13 cellular contexts compared by ENCODE assay signal in the genomic region with DNA sequence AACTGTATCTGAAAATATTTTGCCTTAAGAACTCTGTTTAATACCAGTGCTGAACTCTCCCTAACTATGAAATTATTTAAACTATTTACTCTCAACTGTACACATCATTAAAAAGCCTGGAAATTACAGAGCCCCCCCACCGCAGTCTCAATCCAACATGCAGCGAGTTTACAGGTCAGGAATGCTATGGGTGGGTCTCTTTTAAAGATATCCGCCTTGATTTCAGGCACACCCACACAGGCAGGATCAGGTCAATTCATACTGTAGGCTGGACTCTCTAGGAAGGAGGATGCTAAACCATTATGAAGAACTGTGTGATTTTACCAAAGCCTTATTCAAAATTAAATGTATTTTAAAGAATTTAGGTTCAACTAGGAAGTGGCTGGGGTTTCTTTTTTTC. TPM values are rescaled to one million over a fixed set of nuclear protein-coding genes. Genes with fewer than 3 reads are reported as not detected.
DNase-seq lines count a peak whose midpoint lies in the region; ATAC-seq and TF ChIP-seq lines count a peak whose summit lies in the region.
"Had no signal": no experiment of that assay in that cellular context is flagged by ENCODE, and none has a peak within 500 bp of the region (broad histone marks: within the 10 kb centered on the region; RNA-seq: fewer than 3 reads in every experiment).

No MANE protein-coding gene starts in this region.

- no peak for DNase-seq in CD4-positive, alpha-beta memory T cell
- DNase-seq in HT-29 (ENCODE audit: low spot score) (peak; percentile 64), omental fat pad (ENCODE audit: low spot score) (no peak), coronary artery (ENCODE audit: low spot score) (no peak)
- no peak for DNase-seq in effector memory CD8-positive, alpha-beta T cell
- DNase-seq in activated CD4-positive, alpha-beta memory T cell treated with anti-CD3 and anti-CD28 coated beads, Interleukin-2, amount 10 ng/mL, durations not matched to agents 7 days and 5 days = no peak
- no peak for DNase-seq in activated naive CD4-positive, alpha-beta T cell treated with anti-CD3 and anti-CD28 coated beads for 36 hours
- DNase-seq: activated CD8-positive, alpha-beta T cell treated with anti-CD3 and anti-CD28 coated beads, Interleukin-2, amount 10 ng/mL, durations not matched to agents 7 days and 5 days; Kasumi-1; NCI-H187 treated with DMSO at 0.1 percent for 48 hours; nephron progenitor cell; tibial artery had no signal

- H3K4me3 Mint-ChIP-seq in CD4-positive, alpha-beta memory T cell = peak overlapping the region in 5 of 8 donors; percentile 36 to 68 (median 57)
- peak overlapping the region in 1 of 2 donors; percentile 34 for H3K4me3 Mint-ChIP-seq in effector memory CD8-positive, alpha-beta T cell
- no peak overlapping the region for H3K4me3 Mint-ChIP-seq in activated CD4-positive, alpha-beta memory T cell treated with anti-CD3 and anti-CD28 coated beads, Interleukin-2, amount 10 ng/mL, durations not matched to agents 7 days and 5 days
- H3K4me3 Mint-ChIP-seq in activated naive CD4-positive, alpha-beta T cell treated with anti-CD3 and anti-CD28 coated beads for 36 hours = no peak overlapping the region
- H3K4me3 Mint-ChIP-seq: activated CD8-positive, alpha-beta T cell treated with anti-CD3 and anti-CD28 coated beads, Interleukin-2, amount 10 ng/mL, durations not matched to agents 7 days and 5 days; nephron progenitor cell had no signal

- peaks cover 3% of the 10 kb centered on the region for H3K36me3 ChIP-seq in CD4-positive, alpha-beta memory T cell (ENCODE audit: insufficient read depth, low read length)

- H3K4me3 ChIP-seq in CD4-positive, alpha-beta memory T cell (ENCODE audit: low read length in 2 of 2) = no peak overlapping the region
- H3K4me3 ChIP-seq in coronary artery = no peak overlapping the region
- H3K4me3 ChIP-seq: tibial artery had no signal

- peaks cover 34 to 64% (median 47%) of the 10 kb centered on the region in 4 donors for H3K4me1 Mint-ChIP-seq in CD4-positive, alpha-beta memory T cell
- H3K4me1 Mint-ChIP-seq in effector memory CD8-positive, alpha-beta T cell (ENCODE audit: low read depth in 2 of 2) = peaks cover 30 to 40% of the 10 kb centered on the region in 2 donors
- peaks cover 33% of the 10 kb centered on the region for H3K4me1 Mint-ChIP-seq in activated CD4-positive, alpha-beta memory T cell treated with anti-CD3 and anti-CD28 coated beads, Interleukin-2, amount 10 ng/mL, durations not matched to agents 7 days and 5 days
- H3K4me1 Mint-ChIP-seq in activated naive CD4-positive, alpha-beta T cell treated with anti-CD3 and anti-CD28 coated beads for 36 hours (ENCODE audit: low read depth) = peaks cover 36% of the 10 kb centered on the region

- TF ChIP-seq CTCF in omental fat pad (IDR thresholded peaks at IDR 0.05) (no peak), coronary artery (IDR thresholded peaks at IDR 0.05) (no peak)

- peaks cover 6 to 21% of the 10 kb centered on the region in 2 donors for H3K36me3 Mint-ChIP-seq in CD4-positive, alpha-beta memory T cell
- H3K36me3 Mint-ChIP-seq in effector memory CD8-positive, alpha-beta T cell (ENCODE audit: insufficient read depth) = peaks cover 36% of the 10 kb centered on the region
- peaks cover 25% of the 10 kb centered on the region for H3K36me3 Mint-ChIP-seq in activated CD4-positive, alpha-beta memory T cell treated with anti-CD3 and anti-CD28 coated beads, Interleukin-2, amount 10 ng/mL, durations not matched to agents 7 days and 5 days (ENCODE audit: low read depth)
- H3K36me3 Mint-ChIP-seq in activated naive CD4-positive, alpha-beta T cell treated with anti-CD3 and anti-CD28 coated beads for 36 hours (ENCODE audit: low read depth) = peaks cover 5% of the 10 kb centered on the region

- H3K27ac Mint-ChIP-seq in CD4-positive, alpha-beta memory T cell = peak overlapping the region; percentile 87 to 94 (median 91)
- peak overlapping the region; percentile 93 to 94 for H3K27ac Mint-ChIP-seq in effector memory CD8-positive, alpha-beta T cell
- no peak overlapping the region for H3K27ac Mint-ChIP-seq in activated CD4-positive, alpha-beta memory T cell treated with anti-CD3 and anti-CD28 coated beads, Interleukin-2, amount 10 ng/mL, durations not matched to agents 7 days and 5 days
- no peak overlapping the region for H3K27ac Mint-ChIP-seq in activated naive CD4-positive, alpha-beta T cell treated with anti-CD3 and anti-CD28 coated beads for 36 hours
- H3K27ac Mint-ChIP-seq: nephron progenitor cell had no signal

- POLR2A ChIA-PET in CD4-positive, alpha-beta memory T cell (lab: Charles Lee; ENCODE audit: partially characterized antibody) = no interaction called here
- POLR2A ChIA-PET in activated CD4-positive, alpha-beta memory T cell treated with anti-CD3 and anti-CD28 coated beads, Interleukin-2, amount 10 ng/mL, durations not matched to agents 7 days and 5 days (lab: Charles Lee) = no interaction called here

- H3K9me3 ChIP-seq in CD4-positive, alpha-beta memory T cell (ENCODE audit: control insufficient read depth in 1 of 2, low read length in 2 of 2) = no peaks in the 10 kb centered on the region
- H3K9me3 ChIP-seq: tibial artery had no signal

- intact Hi-C loops in CD4-positive, alpha-beta memory T cell (cut with micrococcal nuclease) = loop anchor here (2.0 to 5.0 kb wide), 2 partner anchors 17 to 107 kb away; a partner anchor contains a TSS
- intact Hi-C loops in activated naive CD4-positive, alpha-beta T cell treated with anti-CD3 and anti-CD28 coated beads for 36 hours (cut with micrococcal nuclease) = loop anchor here (5.0 kb wide), 1 partner anchor 162 kb away; a partner anchor contains a TSS

- H3K27me3 Mint-ChIP-seq in CD4-positive, alpha-beta memory T cell = no peaks in the 10 kb centered on the region
- H3K27me3 Mint-ChIP-seq in effector memory CD8-positive, alpha-beta T cell = no peaks in the 10 kb centered on the region
- no peaks in the 10 kb centered on the region for H3K27me3 Mint-ChIP-seq in activated CD4-positive, alpha-beta memory T cell treated with anti-CD3 and anti-CD28 coated beads, Interleukin-2, amount 10 ng/mL, durations not matched to agents 7 days and 5 days
- H3K27me3 Mint-ChIP-seq in activated naive CD4-positive, alpha-beta T cell treated with anti-CD3 and anti-CD28 coated beads for 36 hours (ENCODE audit: low read depth) = no peaks in the 10 kb centered on the region

- peaks cover 35% of the 10 kb centered on the region for H3K4me1 ChIP-seq in CD4-positive, alpha-beta memory T cell (ENCODE audit: insufficient read depth, low read length)

- no peaks in the 10 kb centered on the region for H3K27me3 ChIP-seq in CD4-positive, alpha-beta memory T cell (ENCODE audit: insufficient read depth, low read length)
- H3K27me3 ChIP-seq: tibial artery had no signal

- ATAC-seq in effector memory CD8-positive, alpha-beta T cell (replicated peaks) = no peak
- ATAC-seq in omental fat pad (ENCODE audit: low FRiP score) = peak; percentile 32
- ATAC-seq in HG02885 (IDR thresholded peaks at IDR 0.05; ENCODE audit: poor library complexity, unreplicated experiment) = no peak
- ATAC-seq: activated CD8-positive, alpha-beta T cell treated with anti-CD3 and anti-CD28 coated beads, Interleukin-2, amount 10 ng/mL, durations not matched to agents 7 days and 5 days had no signal

- H3K27ac ChIP-seq in CD4-positive, alpha-beta memory T cell (ENCODE audit: low read depth, low read length) = no peak overlapping the region
- H3K27ac ChIP-seq in coronary artery = no peak overlapping the region
- H3K27ac ChIP-seq: tibial artery had no signal

- CTCF ChIA-PET in CD4-positive, alpha-beta memory T cell (lab: Charles Lee; ENCODE audit: partially characterized antibody) = no interaction called here
- CTCF ChIA-PET in activated CD4-positive, alpha-beta memory T cell treated with anti-CD3 and anti-CD28 coated beads, Interleukin-2, amount 10 ng/mL, durations not matched to agents 7 days and 5 days (lab: Charles Lee) = interaction anchor here (2.1 kb wide), 1 partner anchor 8 kb away, joined by 5 read pairs; no protein-coding TSS in a partner anchor
- CTCF ChIA-PET in activated naive CD4-positive, alpha-beta T cell treated with anti-CD3 and anti-CD28 coated beads for 36 hours (lab: Charles Lee) = no interaction called here

- no peaks in the 10 kb centered on the region for H3K9me3 Mint-ChIP-seq in CD4-positive, alpha-beta memory T cell
- H3K9me3 Mint-ChIP-seq in effector memory CD8-positive, alpha-beta T cell = no peaks in the 10 kb centered on the region
- H3K9me3 Mint-ChIP-seq in activated CD4-positive, alpha-beta memory T cell treated with anti-CD3 and anti-CD28 coated beads, Interleukin-2, amount 10 ng/mL, durations not matched to agents 7 days and 5 days = no peaks in the 10 kb centered on the region
- H3K9me3 Mint-ChIP-seq in activated naive CD4-positive, alpha-beta T cell treated with anti-CD3 and anti-CD28 coated beads for 36 hours = peaks cover 3% of the 10 kb centered on the region

RNA-seq across cellular contexts. Expression of a gene that starts 16.5 kb away (rescaled TPM):
- 10 to 100 TPM; 25.9 to 31.3 TPM for total RNA-seq in CD4-positive, alpha-beta memory T cell
- polyA plus RNA-seq in CD4-positive, alpha-beta memory T cell = 10 to 100 TPM; 11.2 to 23.7 TPM
- 22.9 and 28.0 TPM in 2 replicates for total RNA-seq in HT-29 (2014; rRNA removed; shearing (Covaris generic))
- 10 to 100 TPM; 23.5 to 73.6 (median 52.3) TPM for total RNA-seq in omental fat pad
- total RNA-seq in activated CD4-positive, alpha-beta memory T cell treated with anti-CD3 and anti-CD28 coated beads, Interleukin-2, amount 10 ng/mL, durations not matched to agents 7 days and 5 days = 10 to 100 TPM; 40.6 to 43.2 TPM
- 10 to 100 TPM; 16.1 to 18.1 TPM for total RNA-seq in activated naive CD4-positive, alpha-beta T cell treated with anti-CD3 and anti-CD28 coated beads for 36 hours

Comparison
In these comparisons a context has a peak if more than half of its experiments do, and no peak if none do; other contexts are left out.
1. H3K27ac Mint-ChIP-seq: peak in CD4-positive, alpha-beta memory T cell (7 of 7) and effector memory CD8-positive, alpha-beta T cell (2 of 2); none in activated CD4-positive, alpha-beta memory T cell treated with anti-CD3 and anti-CD28 coated beads, Interleukin-2, amount 10 ng/mL, durations not matched to agents 7 days and 5 days (single experiment) and activated naive CD4-positive, alpha-beta T cell treated with anti-CD3 and anti-CD28 coated beads for 36 hours (single experiment).
2. H3K4me3 Mint-ChIP-seq: peak in CD4-positive, alpha-beta memory T cell (5 of 8); none in activated CD4-positive, alpha-beta memory T cell treated with anti-CD3 and anti-CD28 coated beads, Interleukin-2, amount 10 ng/mL, durations not matched to agents 7 days and 5 days (single experiment) and activated naive CD4-positive, alpha-beta T cell treated with anti-CD3 and anti-CD28 coated beads for 36 hours (single experiment).